Comparison of ENCODE assay signal across 25 cellular contexts in the genomic region with DNA sequence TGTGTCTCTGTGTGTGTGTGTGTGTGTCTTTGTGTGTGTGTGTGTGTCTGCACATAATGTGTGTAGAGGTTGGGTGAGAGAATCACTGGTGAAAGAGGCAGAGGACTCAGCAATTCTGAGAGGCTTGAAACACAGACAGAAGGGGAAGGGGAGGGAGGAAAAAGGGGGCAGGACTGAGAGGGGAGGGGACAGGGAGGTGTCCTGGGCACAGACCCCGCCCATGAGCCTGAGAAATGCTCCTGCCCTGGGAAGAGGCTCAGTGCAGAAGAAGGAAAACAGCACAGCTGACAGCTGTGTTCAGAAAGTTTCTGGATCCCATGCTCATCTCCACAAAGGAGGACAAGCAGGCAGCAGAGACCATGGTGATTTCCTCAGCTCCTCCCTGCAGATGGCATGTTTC. TPM values are rescaled to one million over a fixed set of nuclear protein-coding genes. Genes with fewer than 3 reads are reported as not detected.
"Had no signal": no experiment of that assay in that cellular context is flagged by ENCODE, and none has a peak within 500 bp of the region (broad histone marks: within the 10 kb centered on the region; RNA-seq: fewer than 3 reads in every experiment).

No MANE protein-coding gene starts in this region.

- H3K9me3 ChIP-seq: gastrocnemius medialis, left lung, lower lobe of right lung, ovary, sigmoid colon had no signal

- DNase-seq: effector CD4-positive, alpha-beta T cell; endodermal cell; gastrocnemius medialis; heart right ventricle; hypothalamus; islet precursor cell; left lung; lower lobe of right lung; mesendoderm; naive thymus-derived CD8-positive, alpha-beta T cell; ovary; sigmoid colon; stimulated activated CD4-positive, alpha-beta T cell treated with anti-CD3 and anti-CD28 coated beads, Interleukin-2, amount 100 ng/mL, for 24 hours; stimulated activated naive CD4-positive, alpha-beta T cell treated with Interleukin-2 at 50 U/mL for 16 hours; trophoblast cell had no signal

- H3K27me3 ChIP-seq: gastrocnemius medialis, left lung, ovary, right atrium auricular region, sigmoid colon had no signal

- H3K27ac ChIP-seq: coronary artery, gastrocnemius medialis, heart right ventricle, left lung, lower lobe of right lung, ovary, right atrium auricular region, sigmoid colon, skin epidermis had no signal

- H3K36me3 ChIP-seq: gastrocnemius medialis, heart right ventricle, left lung, lower lobe of right lung, ovary, right atrium auricular region, sigmoid colon had no signal

- H3K4me3 ChIP-seq: coronary artery, gastrocnemius medialis, heart right ventricle, left lung, lower lobe of right lung, ovary, right atrium auricular region, sigmoid colon, skin epidermis had no signal

- H3K4me1 ChIP-seq: gastrocnemius medialis, left lung, lower lobe of right lung, right atrium auricular region had no signal

- ATAC-seq: gastrocnemius medialis; heart right ventricle; left lung; lower lobe of right lung; naive thymus-derived CD8-positive, alpha-beta T cell had no signal

RNA-seq across cellular contexts. Expression of a gene that starts 59.1 kb away (rescaled TPM):
- total RNA-seq: chondrocyte; dermis microvascular lymphatic vessel endothelial cell; endodermal cell; endothelial cell of umbilical vein; gastrocnemius medialis; mononuclear cell; naive thymus-derived CD8-positive, alpha-beta T cell; ovary; right atrium auricular region; sigmoid colon had no signal
- polyA plus RNA-seq: endothelial cell of umbilical vein; esophagus; heart right ventricle; naive thymus-derived CD8-positive, alpha-beta T cell; neural cell; ovary; urinary bladder had no signal
